Comparison of ENCODE assay signal across 8 cellular contexts in genomic region chr1:27366411-27367159, GRCh38. TPM values are rescaled to one million over a fixed set of nuclear protein-coding genes. Genes with fewer than 3 reads are reported as not detected.
DNase-seq lines count a peak whose midpoint lies in the region; ATAC-seq and TF ChIP-seq lines count a peak whose summit lies in the region.

TSS of gene MAP3K6 (minus strand) at chr1:27366961. CDS start at chr1:27366597, 364 bp downstream.

- TF ChIP-seq POLR2A in gastrocnemius medialis (IDR thresholded peaks at IDR 0.05) = peak; percentile 59 to 64

- H3K4me3 Mint-ChIP-seq in CD8-positive, alpha-beta memory T cell = peak within 1 kb of the TSS; percentile 85 to 95 (median 87)
- H3K4me3 Mint-ChIP-seq in central memory CD8-positive, alpha-beta T cell = peak within 1 kb of the TSS; percentile 85

- H3K27ac ChIP-seq in CD8-positive, alpha-beta memory T cell (ENCODE audit: low read depth, low read length) = peak within 1 kb of the TSS; percentile 80
- H3K27ac ChIP-seq in gastrocnemius medialis = peak within 1 kb of the TSS; percentile 91 to 99 (median 96)

- no peaks in the 10 kb centered on the region for H3K36me3 ChIP-seq in CD8-positive, alpha-beta memory T cell (ENCODE audit: insufficient read depth, low read length)
- H3K36me3 ChIP-seq in gastrocnemius medialis = peaks cover 0 to 19% of the 10 kb centered on the region in 2 donors

- peak; percentile 8 to 35 (median 31) for TF ChIP-seq CTCF in gastrocnemius medialis (IDR thresholded peaks at IDR 0.05 in 4 of 5, conservative IDR thresholded peaks at IDR 0.05 in 1 of 5)

- ATAC-seq in GM21576 (IDR thresholded peaks at IDR 0.05; ENCODE audit: unreplicated experiment) (peak; percentile 26), gastrocnemius medialis (peak; percentile 68 to 76)
- ATAC-seq in central memory CD8-positive, alpha-beta T cell (replicated peaks; ENCODE audit: extremely low read depth, poor library complexity, severe bottlenecking) = peak; percentile 34

- H3K36me3 Mint-ChIP-seq in CD8-positive, alpha-beta memory T cell = no peaks in the 10 kb centered on the region
- H3K36me3 Mint-ChIP-seq in central memory CD8-positive, alpha-beta T cell (ENCODE audit: insufficient read depth) = no peaks in the 10 kb centered on the region

- in situ Hi-C loops in gastrocnemius medialis (cut with MboI; ENCODE audit: low sequenced_read_pairs in 4 of 4) = no loop called here

- CTCF ChIA-PET in CD8-positive, alpha-beta memory T cell (lab: Charles Lee) = interaction anchor here (0.6 to 8.4 kb wide), 20 partner anchors 8 to 303 kb away, joined by 3 to 77 read pairs (median 4); partner anchors contain the start of genes CD164L2, FCN3 and SYTL1

- DNase-seq in CD8-positive, alpha-beta memory T cell = peak in 2 of 5 donors; percentile 27 to 41
- peak; percentile 60 for DNase-seq in NCI-H1105 treated with DMSO at 0.1 percent for 48 hours (lab: John Stamatoyannopoulos, UW)
- no peak for DNase-seq in central memory CD8-positive, alpha-beta T cell (ENCODE audit: low spot score in 2 of 2)
- peak; percentile 80 for DNase-seq in iPS-NIHi7 (ENCODE audit: extremely low spot score)
- DNase-seq in gastrocnemius medialis = peak; percentile 83
- no peak for DNase-seq in GM19240 (ENCODE audit: insufficient read length, low spot score)

- no peaks in the 10 kb centered on the region for H3K9me3 ChIP-seq in CD8-positive, alpha-beta memory T cell (ENCODE audit: low read length)
- H3K9me3 ChIP-seq in gastrocnemius medialis = no peaks in the 10 kb centered on the region

- H3K9me3 Mint-ChIP-seq in CD8-positive, alpha-beta memory T cell = no peaks in the 10 kb centered on the region
- H3K9me3 Mint-ChIP-seq in central memory CD8-positive, alpha-beta T cell = no peaks in the 10 kb centered on the region

- peak within 1 kb of the TSS; percentile 62 for H3K4me3 ChIP-seq in CD8-positive, alpha-beta memory T cell (ENCODE audit: low read length)
- H3K4me3 ChIP-seq in gastrocnemius medialis = peak within 1 kb of the TSS; percentile 71 to 95 (median 80)

- POLR2A ChIA-PET in CD8-positive, alpha-beta memory T cell (lab: Charles Lee) = interaction anchor here (0.8 to 2.0 kb wide), 5 partner anchors 10 to 25 kb away, joined by 3 to 16 read pairs (median 4); partner anchors contain the start of gene SYTL1

- no peaks in the 10 kb centered on the region for H3K27me3 Mint-ChIP-seq in CD8-positive, alpha-beta memory T cell
- no peaks in the 10 kb centered on the region for H3K27me3 Mint-ChIP-seq in central memory CD8-positive, alpha-beta T cell

- intact Hi-C loops in T-helper 1 cell treated with Interleukin-12 subunit alpha and Interleukin-12 subunit beta and Interleukin-4 antibody, amounts not matched to agents 30 ng/mL and 1 ng/mL, for 36 hours (cut with micrococcal nuclease) = loop anchor here (5.0 kb wide), 1 partner anchor 361 kb away; the partner anchor contains the start of gene FAM76A
- intact Hi-C loops in gastrocnemius medialis (cut with DNase I; ENCODE audit: low total_unique reads) = loop anchor here (2.0 kb wide), 2 partner anchors 22 to 66 kb away; no protein-coding TSS in a partner anchor

- H3K4me1 ChIP-seq in CD8-positive, alpha-beta memory T cell (ENCODE audit: insufficient read depth, low read length) = peaks cover 19% of the 10 kb centered on the region
- H3K4me1 ChIP-seq in gastrocnemius medialis = peaks cover 22 to 23% of the 10 kb centered on the region in 2 donors

- peaks cover 16 to 22% (median 22%) of the 10 kb centered on the region in 3 donors for H3K4me1 Mint-ChIP-seq in CD8-positive, alpha-beta memory T cell
- H3K4me1 Mint-ChIP-seq in central memory CD8-positive, alpha-beta T cell = peaks cover 28% of the 10 kb centered on the region

- H3K27ac Mint-ChIP-seq in CD8-positive, alpha-beta memory T cell = peak within 1 kb of the TSS in 7 of 8 donors; percentile 37 to 93 (median 78)
- H3K27ac Mint-ChIP-seq in central memory CD8-positive, alpha-beta T cell (ENCODE audit: low read depth) = no peak within 1 kb of the TSS

- no peaks in the 10 kb centered on the region for H3K27me3 ChIP-seq in CD8-positive, alpha-beta memory T cell (ENCODE audit: insufficient read depth, low read length, poor library complexity, severe bottlenecking)
- H3K27me3 ChIP-seq in gastrocnemius medialis = no peaks in the 10 kb centered on the region

RNA-seq across cellular contexts. Expression of gene MAP3K6, which starts in this region (rescaled TPM):
- 1 to 10 TPM; 6.9 to 7.1 TPM for total RNA-seq in CD8-positive, alpha-beta memory T cell
- polyA plus RNA-seq in CD8-positive, alpha-beta memory T cell = 6.0 TPM
- 14.7 and 15.5 TPM in 2 replicates for total RNA-seq in T-helper 1 cell treated with Interleukin-12 subunit alpha and Interleukin-12 subunit beta and Interleukin-4 antibody, amounts not matched to agents 30 ng/mL and 1 ng/mL, for 36 hours
- total RNA-seq in gastrocnemius medialis = 10 to 100 TPM; 16.5 to 29.1 (median 18.4) TPM

Comparison
In these comparisons a context has a peak if more than half of its experiments do, and no peak if none do; other contexts are left out.
1. DNase-seq: peak in NCI-H1105 treated with DMSO at 0.1 percent for 48 hours (single experiment), iPS-NIHi7 (single experiment) and gastrocnemius medialis (2 of 2); none in central memory CD8-positive, alpha-beta T cell (0 of 2) and GM19240 (single experiment).
2. Peak in every context shown above with its lines, with median percentiles within 50 percentile points of each other: ATAC-seq.